12 cellular contexts compared by ENCODE assay signal in genomic region chr7:90828601-90829000, GRCh38.
"Had no signal": no experiment of that assay in that cellular context is flagged by ENCODE, and none has a peak within 500 bp of the region (broad histone marks: within the 10 kb centered on the region; RNA-seq: fewer than 3 reads in every experiment).

No MANE protein-coding gene starts in this region.

- H3K4me3 ChIP-seq: cardiac muscle cell, gastroesophageal sphincter, lung, neural progenitor cell, ovary, right lobe of liver, smooth muscle cell, suprapubic skin had no signal

- H3K4me2 ChIP-seq: neural progenitor cell, smooth muscle cell had no signal

- H2AFZ ChIP-seq: neural progenitor cell had no signal

- H3K9me3 ChIP-seq: ovary, right lobe of liver, suprapubic skin had no signal

- DNase-seq: activated naive CD4-positive, alpha-beta T cell treated with anti-CD3 and anti-CD28 coated beads, Interleukin-2, amount 10 ng/mL, durations not matched to agents 7 days and 5 days; islet precursor cell; midbrain; ovary; right lobe of liver; stimulated activated naive CD8-positive, alpha-beta T cell treated with anti-CD3 and anti-CD28 coated beads, Interleukin-15, Interleukin-2, amounts not matched to agents 100 U/mL and 50 U/mL, for 24 hours had no signal

- H3K27ac ChIP-seq: cardiac muscle cell, gastroesophageal sphincter, neural progenitor cell, ovary, right lobe of liver, suprapubic skin had no signal

- H3K27me3 ChIP-seq: cardiac muscle cell, gastroesophageal sphincter, neural progenitor cell, ovary, right lobe of liver, suprapubic skin had no signal

- H3K4me1 ChIP-seq: neural progenitor cell, right lobe of liver had no signal

- H3K9ac ChIP-seq: neural progenitor cell had no signal

- H3K36me3 ChIP-seq: cardiac muscle cell, gastroesophageal sphincter, neural progenitor cell, ovary, right lobe of liver, suprapubic skin had no signal
